25 cellular contexts compared by ENCODE assay signal in the genomic region with DNA sequence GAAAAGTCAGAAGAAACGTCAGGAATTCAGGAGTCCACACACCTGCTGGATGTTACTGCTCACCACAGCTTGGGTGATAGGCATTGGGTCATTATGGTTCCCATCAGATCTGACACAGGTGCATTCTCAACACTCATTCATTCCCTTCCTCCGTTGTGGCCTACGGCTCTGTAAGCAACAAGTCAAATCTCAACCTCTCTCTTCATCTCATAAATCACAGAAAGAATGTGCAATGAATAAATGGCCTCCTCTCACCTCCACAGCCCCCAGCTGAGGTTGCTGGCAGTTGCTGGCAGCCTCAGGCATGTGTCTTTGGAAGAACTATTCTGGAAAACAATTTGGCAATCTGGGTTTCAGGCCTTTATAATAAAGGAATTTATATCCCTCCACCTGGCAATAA.
DNase-seq lines count a peak whose midpoint lies in the region; ATAC-seq and TF ChIP-seq lines count a peak whose summit lies in the region.
"Had no signal": no experiment of that assay in that cellular context is flagged by ENCODE, and none has a peak within 500 bp of the region (broad histone marks: within the 10 kb centered on the region; RNA-seq: fewer than 3 reads in every experiment).

No MANE protein-coding gene starts in this region.

- H3K36me3 ChIP-seq in body of pancreas (replicated peaks in 1 of 2; ENCODE audit: insufficient read depth in 1 of 2, low read depth in 2 of 2) = no peaks in the 10 kb centered on the region
- no peaks in the 10 kb centered on the region for H3K36me3 ChIP-seq in neuronal stem cell (replicated peaks in 1 of 2; ENCODE audit: control insufficient read depth in 2 of 2, insufficient read depth in 2 of 2, low read length in 2 of 2)
- H3K36me3 ChIP-seq in CD8-positive, alpha-beta T cell (ENCODE audit: insufficient read depth, low read length) = no peaks in the 10 kb centered on the region
- no peaks in the 10 kb centered on the region for H3K36me3 ChIP-seq in colonic mucosa
- H3K36me3 ChIP-seq: esophagus squamous epithelium, left ventricle myocardium inferior, tibial nerve had no signal

- H2BK120ac ChIP-seq in H9 (ENCODE audit: low read depth, low read length, poor library complexity, severe bottlenecking) (no peak overlapping the region), neuronal stem cell (ENCODE audit: low read depth, low read length) (no peak overlapping the region)

- CTCF ChIA-PET in CD8-positive, alpha-beta T cell (lab: Charles Lee) = no interaction called here

- TF ChIP-seq POLR2A in body of pancreas (IDR thresholded peaks at IDR 0.05) = no peak

- H2BK5ac ChIP-seq in H9 (ENCODE audit: insufficient read length, low read length) = no peak overlapping the region
- H2BK5ac ChIP-seq in neuronal stem cell (ENCODE audit: low read length) = no peak overlapping the region

- no peak overlapping the region for H2BK20ac ChIP-seq in H9 (ENCODE audit: low read depth, low read length, poor library complexity, severe bottlenecking)

- H3K79me1 ChIP-seq in H9 (ENCODE audit: insufficient read depth, low read depth, low read length, poor library complexity, severe bottlenecking) (no peaks in the 10 kb centered on the region), neuronal stem cell (ENCODE audit: low read depth, low read length) (no peaks in the 10 kb centered on the region)

- H4K20me1 ChIP-seq in H9 (ENCODE audit: control insufficient read depth, insufficient read depth, insufficient read length) = no peaks in the 10 kb centered on the region

- no peak overlapping the region for H3K23ac ChIP-seq in H9 (ENCODE audit: insufficient read length, low read depth, low read length)
- H3K23ac ChIP-seq in neuronal stem cell (ENCODE audit: low read depth, low read length, poor library complexity) = no peak overlapping the region

- intact Hi-C loops in body of pancreas (cut with DNase I) (no loop called here), colonic mucosa (cut with DNase I) (no loop called here)
- intact Hi-C loops in CD8-positive, alpha-beta T cell (cut with DNase I, micrococcal nuclease) = loop anchor here in 1 of 2 experiments (10.0 kb wide), 1 partner anchor 894 kb away; no protein-coding TSS in a partner anchor

- no peaks in the 10 kb centered on the region for H3K23me2 ChIP-seq in H9 (ENCODE audit: insufficient read length, low read depth, low read length, poor library complexity, severe bottlenecking)

- WGBS in H9 (ENCODE audit: extremely low coverage, insufficient read length, low lambda C conversion rate) = no CpG with 5 or more reads among the region's 3 CpGs
- 53 to 69% methylated on average over 3 of the region's 3 CpGs for WGBS in body of pancreas, 2 donors
- WGBS in neuronal stem cell (ENCODE audit: extremely low coverage in 2 of 2, insufficient read length in 2 of 2, insufficient replicate concordance in 1 of 2), 2 donors = no CpG with 5 or more reads among the region's 3 CpGs

- H3K27me3 ChIP-seq in H9 (ENCODE audit: insufficient read depth, low read length) = no peaks in the 10 kb centered on the region
- H3K27me3 ChIP-seq in body of pancreas = no peaks in the 10 kb centered on the region
- H3K27me3 ChIP-seq in neuronal stem cell (ENCODE audit: control insufficient read depth in 3 of 3, insufficient read depth in 3 of 3, low read depth in 1 of 3, low read length in 3 of 3) = no peaks in the 10 kb centered on the region
- no peaks in the 10 kb centered on the region for H3K27me3 ChIP-seq in CD8-positive, alpha-beta T cell (ENCODE audit: insufficient read depth, low read length)
- no peaks in the 10 kb centered on the region for H3K27me3 ChIP-seq in colonic mucosa
- H3K27me3 ChIP-seq: esophagus squamous epithelium, hepatocyte, tibial nerve had no signal

- no peak overlapping the region for H2AK5ac ChIP-seq in H9 (ENCODE audit: insufficient read length, low read length)
- no peak overlapping the region for H2AK5ac ChIP-seq in neuronal stem cell (ENCODE audit: low read depth, low read length)

- DNase-seq in H9 (no peak), NCI-H446 treated with DMSO at 0.1 percent for 48 hours (lab: John Stamatoyannopoulos, UW) (peak; percentile 31), body of pancreas (no peak), neuronal stem cell (ENCODE audit: low spot score) (no peak), SIG-M5 treated with dmso at 0.1 percent for 504 hours (lab: John Stamatoyannopoulos, UW; ENCODE audit: unreplicated experiment) (no peak), colonic mucosa (no peak), NCI-H82 (lab: John Stamatoyannopoulos, UW) (no peak)
- DNase-seq in CD8-positive, alpha-beta T cell = no peak
- DNase-seq: activated CD4-positive, alpha-beta T cell treated with anti-CD3 and anti-CD28 coated beads for 1 hour; activated naive CD8-positive, alpha-beta T cell treated with anti-CD3 and anti-CD28 coated beads, Interleukin-2, amount 50 U/mL, for 24 hours; C1 segment of cervical spinal cord; Calu3; cortex of kidney; esophagus squamous epithelium; GOT3; left ventricle myocardium inferior; naive B cell; NCI-H1048; NCI-H187; NCI-H774; SHP77 treated with DMSO at 0.1 percent for 48 hours had no signal

- no peak overlapping the region for H3T11ph ChIP-seq in H9 (ENCODE audit: low read length)

- H4K91ac ChIP-seq in H9 (ENCODE audit: insufficient read length, low read depth, low read length) (no peak overlapping the region), neuronal stem cell (ENCODE audit: low read depth, low read length, poor library complexity) (no peak overlapping the region)

- H3K9ac ChIP-seq in H9 (ENCODE audit: extremely low read depth, insufficient read length, low read length) (no peak overlapping the region), neuronal stem cell (ENCODE audit: low read depth, low read length, poor library complexity) (no peak overlapping the region), colonic mucosa (ENCODE audit: low read depth in 2 of 2, low read length in 2 of 2) (no peak overlapping the region)

- peak overlapping the region; percentile 74 for H2BK12ac ChIP-seq in H9 (ENCODE audit: insufficient read length, low read depth, low read length)
- H2BK12ac ChIP-seq in neuronal stem cell (ENCODE audit: low read length) = no peak overlapping the region

- H3K4me1 Mint-ChIP-seq in H9 = peaks cover 51 to 52% of the 10 kb centered on the region in 2 experiments
- H3K4me1 Mint-ChIP-seq in CD8-positive, alpha-beta T cell (ENCODE audit: low read depth) = peaks cover 2% of the 10 kb centered on the region

- H3K9me3 Mint-ChIP-seq in H9 = peaks cover 11 to 16% of the 10 kb centered on the region in 2 experiments; a peak in 4 of 5 replicates
- H3K9me3 Mint-ChIP-seq in CD8-positive, alpha-beta T cell = no peaks in the 10 kb centered on the region
- H3K9me3 Mint-ChIP-seq: activated naive CD8-positive, alpha-beta T cell treated with anti-CD3 and anti-CD28 coated beads, Interleukin-2, amount 50 U/mL, for 24 hours; naive B cell; stimulated activated naive CD8-positive, alpha-beta T cell treated with anti-CD3 and anti-CD28 coated beads, Interleukin-15, Interleukin-2, amounts not matched to agents 100 ng/mL and 50 ng/mL, for 24 hours had no signal

- peak; percentile 44 for ATAC-seq in body of pancreas
- ATAC-seq in CD8-positive, alpha-beta T cell = no peak
- ATAC-seq: activated naive CD8-positive, alpha-beta T cell treated with anti-CD3 and anti-CD28 coated beads, Interleukin-2, amount 50 U/mL, for 24 hours; sciatic nerve had no signal

- peaks cover 6 to 17% (median 9%) of the 10 kb centered on the region in 3 experiments; a peak in 6 of 7 replicates for H3K36me3 Mint-ChIP-seq in H9 (ENCODE audit: insufficient read depth in 1 of 3, low read depth in 3 of 3)
- H3K36me3 Mint-ChIP-seq in CD8-positive, alpha-beta T cell = no peaks in the 10 kb centered on the region
- H3K36me3 Mint-ChIP-seq: naive B cell had no signal

- H4K8ac ChIP-seq in H9 (replicated peaks; ENCODE audit: insufficient read length, low read depth, low read length) = no peak overlapping the region
- H4K8ac ChIP-seq in neuronal stem cell (ENCODE audit: low read depth, low read length) = no peak overlapping the region

- H3K56ac ChIP-seq in H9 (ENCODE audit: insufficient read length, low read depth, low read length) = no peak overlapping the region

- H2BK15ac ChIP-seq in H9 (ENCODE audit: low read depth, low read length) (no peak overlapping the region), neuronal stem cell (ENCODE audit: low read length) (no peak overlapping the region)

- no peaks in the 10 kb centered on the region for H3K79me2 ChIP-seq in H9 (ENCODE audit: insufficient read depth, low read length)
- H3K79me2 ChIP-seq: hepatocyte had no signal

- no peak overlapping the region for H3K4me3 ChIP-seq in body of pancreas
- H3K4me3 ChIP-seq in neuronal stem cell (ENCODE audit: low read length in 2 of 2) = no peak overlapping the region
- H3K4me3 ChIP-seq in CD8-positive, alpha-beta T cell (ENCODE audit: low read depth, low read length) = no peak overlapping the region
- H3K4me3 ChIP-seq in colonic mucosa = no peak overlapping the region
- H3K4me3 ChIP-seq: esophagus squamous epithelium, hepatocyte, left ventricle myocardium inferior, tibial nerve had no signal

- H3K27ac ChIP-seq in H9 (ENCODE audit: insufficient read length, low read depth, low read length) (no peak overlapping the region), body of pancreas (peak overlapping the region in 2 of 4 donors; percentile 48 to 58), neuronal stem cell (replicated peaks; ENCODE audit: low read length) (no peak overlapping the region), colonic mucosa (no peak overlapping the region)
- H3K27ac ChIP-seq in CD8-positive, alpha-beta T cell (ENCODE audit: low read depth, low read length) = no peak overlapping the region
- H3K27ac ChIP-seq: esophagus squamous epithelium, hepatocyte, left ventricle myocardium inferior, tibial nerve had no signal

- H4K5ac ChIP-seq in H9 (ENCODE audit: insufficient read length, low read depth, low read length) = no peak overlapping the region

- no peaks in the 10 kb centered on the region; the same call in 1 of the 2 replicates for H3K27me3 Mint-ChIP-seq in H9 (ENCODE audit: low read depth)
- no peaks in the 10 kb centered on the region for H3K27me3 Mint-ChIP-seq in CD8-positive, alpha-beta T cell (ENCODE audit: low read depth)

- peak overlapping the region in 1 of 3 experiments; percentile 26; a peak in 2 of 7 replicates for H3K27ac Mint-ChIP-seq in H9
- H3K27ac Mint-ChIP-seq in CD8-positive, alpha-beta T cell = no peak overlapping the region
- H3K27ac Mint-ChIP-seq: activated naive CD8-positive, alpha-beta T cell treated with anti-CD3 and anti-CD28 coated beads, Interleukin-2, amount 50 U/mL, for 24 hours; stimulated activated naive CD8-positive, alpha-beta T cell treated with anti-CD3 and anti-CD28 coated beads, Interleukin-15, Interleukin-2, amounts not matched to agents 100 ng/mL and 50 ng/mL, for 24 hours had no signal

- POLR2A ChIA-PET in CD8-positive, alpha-beta T cell (lab: Charles Lee) = no interaction called here

- no peak overlapping the region; a peak in 1 of 5 replicates for H3K4me3 Mint-ChIP-seq in H9
- H3K4me3 Mint-ChIP-seq in CD8-positive, alpha-beta T cell = no peak overlapping the region
- H3K4me3 Mint-ChIP-seq: activated naive CD8-positive, alpha-beta T cell treated with anti-CD3 and anti-CD28 coated beads, Interleukin-2, amount 50 U/mL, for 24 hours; naive B cell; stimulated activated naive CD8-positive, alpha-beta T cell treated with anti-CD3 and anti-CD28 coated beads, Interleukin-15, Interleukin-2, amounts not matched to agents 100 ng/mL and 50 ng/mL, for 24 hours had no signal

- H3K4ac ChIP-seq in H9 (ENCODE audit: low read depth, low read length) = no peak overlapping the region
- H3K4ac ChIP-seq in neuronal stem cell (ENCODE audit: low read length) = no peak overlapping the region

- H2AFZ ChIP-seq in H9 (ENCODE audit: low read length) = no peak overlapping the region
- H2AFZ ChIP-seq in neuronal stem cell (ENCODE audit: low read length) = no peak overlapping the region
- H2AFZ ChIP-seq: hepatocyte had no signal

- no peak for TF ChIP-seq CTCF in H9 (conservative IDR thresholded peaks at IDR 0.05)
- no peak for TF ChIP-seq CTCF in body of pancreas (IDR thresholded peaks at IDR 0.05)
- no peak for TF ChIP-seq CTCF in CD8-positive, alpha-beta T cell (IDR thresholded peaks at IDR 0.05)
- TF ChIP-seq CTCF in colonic mucosa (IDR thresholded peaks at IDR 0.05) = no peak

- H3K4me1 ChIP-seq in H9 (ENCODE audit: insufficient read depth, low read length) (peaks cover 15% of the 10 kb centered on the region; the same call in 1 of the 2 replicates), body of pancreas (no peaks in the 10 kb centered on the region), neuronal stem cell (ENCODE audit: control insufficient read depth in 2 of 2, insufficient read depth in 1 of 2, low read depth in 1 of 2, low read length in 2 of 2) (peaks cover 27 to 29% of the 10 kb centered on the region in 2 donors), colonic mucosa (no peaks in the 10 kb centered on the region)
- peaks cover 3% of the 10 kb centered on the region for H3K4me1 ChIP-seq in CD8-positive, alpha-beta T cell (ENCODE audit: insufficient read depth, low read length)

- H3K4me2 ChIP-seq in H9 (ENCODE audit: insufficient read depth, insufficient read length, low read length) = no peak overlapping the region
- H3K4me2 ChIP-seq in neuronal stem cell (ENCODE audit: insufficient read depth, low read length, poor library complexity, severe bottlenecking) = no peak overlapping the region
- H3K4me2 ChIP-seq: hepatocyte had no signal

- no peak overlapping the region for H3K14ac ChIP-seq in H9 (ENCODE audit: insufficient read depth, low read length)
- H3K14ac ChIP-seq in neuronal stem cell (ENCODE audit: low read length) = no peak overlapping the region

- H3K9me3 ChIP-seq in H9 (ENCODE audit: control insufficient read depth, low read depth, low read length) (no peaks in the 10 kb centered on the region), body of pancreas (no peaks in the 10 kb centered on the region), neuronal stem cell (replicated peaks in 1 of 2; ENCODE audit: control insufficient read depth in 2 of 2, insufficient read depth in 1 of 2, low read depth in 1 of 2, low read length in 2 of 2) (peaks cover 3 to 13% of the 10 kb centered on the region in 2 donors), colonic mucosa (no peaks in the 10 kb centered on the region)
- no peaks in the 10 kb centered on the region for H3K9me3 ChIP-seq in CD8-positive, alpha-beta T cell (ENCODE audit: low read length)
- H3K9me3 ChIP-seq: esophagus squamous epithelium, tibial nerve had no signal

- H3K18ac ChIP-seq in H9 (ENCODE audit: insufficient read length, low read depth, low read length) (no peak overlapping the region), neuronal stem cell (ENCODE audit: low read length) (peak overlapping the region; percentile 36)
